Comparison of ENCODE assay signal across 7 cellular contexts in genomic region chr22:29668681-29669080, GRCh38. TPM values are rescaled to one million over a fixed set of nuclear protein-coding genes. Genes with fewer than 3 reads are reported as not detected.
"Had no signal": no experiment of that assay in that cellular context is flagged by ENCODE, and none has a peak within 500 bp of the region (broad histone marks: within the 10 kb centered on the region; RNA-seq: fewer than 3 reads in every experiment).

No MANE protein-coding gene starts in this region.

- H3K4me3 Mint-ChIP-seq: HFFc6, IgD-negative memory B cell had no signal

- H3K4me1 Mint-ChIP-seq: IgD-negative memory B cell had no signal

- H3K27ac Mint-ChIP-seq: HFFc6, IgD-negative memory B cell had no signal

- DNase-seq: GM23248, GOT3, H7, HFFc6 had no signal

- FAIRE-seq: HepG2 had no signal

- H3K9me3 Mint-ChIP-seq: HFFc6, IgD-negative memory B cell had no signal

- ATAC-seq: HCT116, HepG2 had no signal

RNA-seq across cellular contexts. Expression of gene CABP7, which starts 51.1 kb away (rescaled TPM):
- total RNA-seq: GM23248, H7, HepG2, HFFc6 had no signal
